In genomic region chr16:48912360-48912759, GRCh38 we compare ENCODE assay signal across 15 cellular contexts.
DNase-seq lines count a peak whose midpoint lies in the region; ATAC-seq and TF ChIP-seq lines count a peak whose summit lies in the region.
"Had no signal": no experiment of that assay in that cellular context is flagged by ENCODE, and none has a peak within 500 bp of the region (broad histone marks: within the 10 kb centered on the region; RNA-seq: fewer than 3 reads in every experiment).

No MANE protein-coding gene starts in this region.

- no peaks in the 10 kb centered on the region for H3K27me3 Mint-ChIP-seq in MCF 10A (ENCODE audit: insufficient read depth, unreplicated experiment)

- H4K20me1 ChIP-seq in mammary epithelial cell (ENCODE audit: insufficient read depth, low read length) (no peaks in the 10 kb centered on the region), MM.1S (ENCODE audit: insufficient read depth, low read length) (no peaks in the 10 kb centered on the region)

- H3K27ac ChIP-seq in mammary epithelial cell (ENCODE audit: insufficient read depth, low read depth, low read length) (no peak overlapping the region), MM.1S (ENCODE audit: low read length) (no peak overlapping the region), thyroid gland (peak overlapping the region in 1 of 3 donors; percentile 21)
- H3K27ac ChIP-seq: Peyer's patch had no signal

- no peaks in the 10 kb centered on the region for H3K27me3 ChIP-seq in mammary epithelial cell (ENCODE audit: insufficient read depth, low read length)
- no peaks in the 10 kb centered on the region for H3K27me3 ChIP-seq in MM.1S (replicated peaks; ENCODE audit: insufficient read depth, low read length)
- H3K27me3 ChIP-seq in thyroid gland: no peaks in the 10 kb centered on the region
- H3K27me3 ChIP-seq: Peyer's patch had no signal

- CTCF ChIA-PET in mammary epithelial cell (lab: Charles Lee; ENCODE audit: low non-redundant PET): no interaction called here
- CTCF ChIA-PET in MCF 10A (lab: Yijun Ruan, JAX): no interaction called here

- no peaks in the 10 kb centered on the region for H3K36me3 ChIP-seq in mammary epithelial cell (ENCODE audit: insufficient read depth, low read length)
- no peaks in the 10 kb centered on the region for H3K36me3 ChIP-seq in MM.1S (replicated peaks; ENCODE audit: insufficient read depth, low read length)
- H3K36me3 ChIP-seq in thyroid gland: no peaks in the 10 kb centered on the region
- H3K36me3 ChIP-seq: HAP-1, Peyer's patch had no signal

- no peak for TF ChIP-seq CTCF in mammary epithelial cell (conservative IDR thresholded peaks at IDR 0.05 in 1 of 2, IDR thresholded peaks at IDR 0.05 in 1 of 2; ENCODE audit: extremely low read depth in 1 of 2, insufficient read depth in 1 of 2, low read depth in 1 of 2, low read length in 2 of 2)
- no peak for TF ChIP-seq CTCF in MCF 10A (IDR thresholded peaks at IDR 0.05; ENCODE audit: unreplicated experiment)
- TF ChIP-seq CTCF in MM.1S (IDR thresholded peaks at IDR 0.05; ENCODE audit: low read length): no peak
- TF ChIP-seq CTCF in epithelial cell of esophagus (IDR thresholded peaks at IDR 0.05; ENCODE audit: insufficient read depth, low read depth, low read length, missing control alignments): no peak
- no peak for TF ChIP-seq CTCF in thyroid gland (IDR thresholded peaks at IDR 0.05)

- POLR2A ChIA-PET in MCF 10A (lab: Yijun Ruan, JAX): no interaction called here

- H3K9me3 Mint-ChIP-seq in MCF 10A (ENCODE audit: unreplicated experiment): no peaks in the 10 kb centered on the region

- H2AFZ ChIP-seq in mammary epithelial cell (ENCODE audit: low read depth, low read length): peak overlapping the region; percentile 74
- no peak overlapping the region for H2AFZ ChIP-seq in MM.1S (ENCODE audit: low read length)

- no peaks in the 10 kb centered on the region for H3K9me2 ChIP-seq in MM.1S (replicated peaks; ENCODE audit: insufficient read depth, low read length)

- intact Hi-C loops in mammary epithelial cell (cut with micrococcal nuclease) (no loop called here), MCF 10A (cut with micrococcal nuclease) (no loop called here), thyroid gland (cut with DNase I) (no loop called here)

- H3K9ac ChIP-seq in mammary epithelial cell (ENCODE audit: insufficient read depth, low read length): no peak overlapping the region
- no peak overlapping the region for H3K9ac ChIP-seq in MM.1S (ENCODE audit: low read length)

- peaks cover 13% of the 10 kb centered on the region for H3K4me1 Mint-ChIP-seq in MCF 10A (ENCODE audit: insufficient read depth, unreplicated experiment)

- H3K79me2 ChIP-seq in mammary epithelial cell (ENCODE audit: insufficient read depth, low read length) (no peaks in the 10 kb centered on the region), MM.1S (ENCODE audit: low read length) (no peaks in the 10 kb centered on the region)

- 0% methylated on average over 3 of the region's 3 CpGs for WGBS in mammary epithelial cell (ENCODE audit: low coverage, missing lambda C conversion rate)
- WGBS in thyroid gland, 2 donors: 14 to 19% methylated on average over 3 of the region's 3 CpGs

- ATAC-seq in HG03432 (IDR thresholded peaks at IDR 0.05; ENCODE audit: unreplicated experiment) (no peak), HG03135 (IDR thresholded peaks at IDR 0.05; ENCODE audit: unreplicated experiment) (no peak)

- H3K4me2 ChIP-seq in mammary epithelial cell (ENCODE audit: insufficient read depth, low read depth, low read length) (no peak overlapping the region), MM.1S (ENCODE audit: low read depth, low read length) (no peak overlapping the region)

- no peaks in the 10 kb centered on the region for H3K9me3 ChIP-seq in mammary epithelial cell (replicated peaks; ENCODE audit: insufficient read depth, low read length)
- H3K9me3 ChIP-seq in MM.1S (replicated peaks; ENCODE audit: insufficient read depth, low read length): no peaks in the 10 kb centered on the region
- no peaks in the 10 kb centered on the region for H3K9me3 ChIP-seq in thyroid gland
- H3K9me3 ChIP-seq: HAP-1, Peyer's patch had no signal

- dilution Hi-C loops in mammary epithelial cell (cut with HindIII; ENCODE audit: low sequenced_read_pairs): no loop called here

- BruUV-seq in mammary epithelial cell (replicated peaks; lab: Mats Ljungman, UMichigan) (no TSS peak), MCF 10A (replicated peaks; lab: Mats Ljungman, UMichigan) (no TSS peak)

- in situ Hi-C loops in mammary epithelial cell (cut with MboI; ENCODE audit: low sequenced_read_pairs in 2 of 2): no loop called here

- DNase-seq in mammary epithelial cell (no peak), MCF 10A (ENCODE audit: unreplicated experiment) (no peak), MM.1S (peak; percentile 19), epithelial cell of esophagus (ENCODE audit: low read depth) (peak; percentile 4), thyroid gland (peak; percentile 65 to 68), COR-L47 (lab: John Stamatoyannopoulos, UW) (no peak)
- DNase-seq: 8988T, KBM-7, NCI-H1092 treated with DMSO at 0.1 percent for 48 hours, NCI-H446 treated with DMSO at 0.1 percent for 48 hours, Peyer's patch, SHP77 treated with DMSO at 0.1 percent for 48 hours had no signal

- no peaks in the 10 kb centered on the region for H3K36me3 Mint-ChIP-seq in MCF 10A (ENCODE audit: insufficient read depth, unreplicated experiment)

- no peak overlapping the region for H3K4me3 ChIP-seq in mammary epithelial cell (replicated peaks in 1 of 3; ENCODE audit: insufficient read depth in 1 of 3, low read depth in 2 of 3, low read length in 3 of 3)
- H3K4me3 ChIP-seq in MM.1S (ENCODE audit: low read length): no peak overlapping the region
- no peak overlapping the region for H3K4me3 ChIP-seq in epithelial cell of esophagus (ENCODE audit: low read length)
- no peak overlapping the region for H3K4me3 ChIP-seq in thyroid gland (replicated peaks in 1 of 3)
- H3K4me3 ChIP-seq: HAP-1, Peyer's patch had no signal

- H3K27ac Mint-ChIP-seq in MCF 10A (ENCODE audit: low read depth, unreplicated experiment): no peak overlapping the region

- H3K4me3 Mint-ChIP-seq in MCF 10A (ENCODE audit: unreplicated experiment): no peak overlapping the region

- peaks cover 6% of the 10 kb centered on the region for H3K4me1 ChIP-seq in mammary epithelial cell (ENCODE audit: insufficient read depth, low read length)
- H3K4me1 ChIP-seq in MM.1S (ENCODE audit: low read length): no peaks in the 10 kb centered on the region
- peaks cover 8 to 15% of the 10 kb centered on the region in 2 donors for H3K4me1 ChIP-seq in thyroid gland
- H3K4me1 ChIP-seq: HAP-1, Peyer's patch had no signal

- no peaks in the 10 kb centered on the region for H3F3A ChIP-seq in MM.1S (ENCODE audit: insufficient read depth, low read length)

- no peak for TF ChIP-seq POLR2A in thyroid gland (IDR thresholded peaks at IDR 0.05)

Comparison
In these comparisons a context has a peak if more than half of its experiments do, and no peak if none do; other contexts are left out.
1. DNase-seq: peak in MM.1S (single experiment), epithelial cell of esophagus (single experiment) and thyroid gland (2 of 2); none in mammary epithelial cell (single experiment), MCF 10A (single experiment) and COR-L47 (single experiment).